In the genomic region with DNA sequence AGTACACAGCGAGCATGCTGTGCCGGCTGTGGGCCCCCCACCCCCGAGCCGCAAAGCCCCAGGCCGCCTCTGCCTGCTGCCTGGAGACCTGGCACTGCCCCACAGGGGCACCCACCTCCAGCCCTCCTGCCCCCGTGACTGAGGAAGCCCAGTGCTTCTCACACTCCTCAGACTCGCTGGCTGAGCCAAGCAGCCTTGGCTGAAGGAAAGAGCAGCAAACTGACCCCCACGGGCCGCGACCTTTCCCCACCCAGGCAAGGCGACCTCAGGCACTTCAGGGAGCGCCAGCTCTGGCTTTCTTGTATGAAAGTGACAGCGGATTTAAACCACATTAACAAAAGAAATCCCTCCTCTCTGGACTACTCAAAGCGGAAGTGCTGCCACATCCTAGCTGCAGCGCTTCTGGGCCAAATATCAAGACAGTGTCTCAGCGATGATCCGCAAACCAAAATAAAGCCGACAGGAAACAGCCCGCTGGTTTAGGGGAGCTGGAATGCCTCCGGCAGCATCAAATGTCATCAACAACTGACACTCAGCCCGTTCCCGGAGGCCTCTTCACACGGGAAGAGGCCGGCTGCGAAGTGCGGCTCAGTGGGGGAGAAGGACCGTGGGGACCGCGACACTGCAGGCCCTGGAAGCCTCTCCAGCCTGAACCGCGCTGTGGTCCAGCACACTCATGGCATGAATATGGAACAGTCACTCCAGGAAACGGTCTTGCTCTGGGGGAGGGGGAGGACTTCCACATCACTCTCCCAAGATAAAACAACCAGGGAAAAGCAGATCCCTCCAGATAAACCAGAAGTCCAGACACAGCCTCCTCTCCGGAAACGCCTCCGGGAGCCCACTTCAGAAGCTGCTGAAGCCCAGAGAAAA, we compare ENCODE assay signal across 1 cellular context.
TF ChIP-seq lines count a peak whose summit lies in the region.

No MANE protein-coding gene starts in this region.

TF ChIP-seq in K562, 482 proteins besides CTCF, POLR2A, EP300 and RAD21 (continued from another document):
- TF ChIP-seq, protein P1, sequence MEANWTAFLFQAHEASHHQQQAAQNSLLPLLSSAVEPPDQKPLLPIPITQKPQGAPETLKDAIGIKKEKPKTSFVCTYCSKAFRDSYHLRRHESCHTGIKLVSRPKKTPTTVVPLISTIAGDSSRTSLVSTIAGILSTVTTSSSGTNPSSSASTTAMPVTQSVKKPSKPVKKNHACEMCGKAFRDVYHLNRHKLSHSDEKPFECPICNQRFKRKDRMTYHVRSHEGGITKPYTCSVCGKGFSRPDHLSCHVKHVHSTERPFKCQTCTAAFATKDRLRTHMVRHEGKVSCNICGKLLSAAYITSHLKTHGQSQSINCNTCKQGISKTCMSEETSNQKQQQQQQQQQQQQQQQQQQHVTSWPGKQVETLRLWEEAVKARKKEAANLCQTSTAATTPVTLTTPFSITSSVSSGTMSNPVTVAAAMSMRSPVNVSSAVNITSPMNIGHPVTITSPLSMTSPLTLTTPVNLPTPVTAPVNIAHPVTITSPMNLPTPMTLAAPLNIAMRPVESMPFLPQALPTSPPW (CRISPR knock-in tag; IDR thresholded peaks at IDR 0.05), result 0 out of 2 replicates have a peak, but pooled peaks have one; percentile 25
- TF ChIP-seq, protein P2, sequence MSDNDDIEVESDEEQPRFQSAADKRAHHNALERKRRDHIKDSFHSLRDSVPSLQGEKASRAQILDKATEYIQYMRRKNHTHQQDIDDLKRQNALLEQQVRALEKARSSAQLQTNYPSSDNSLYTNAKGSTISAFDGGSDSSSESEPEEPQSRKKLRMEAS (CRISPR knock-in tag; IDR thresholded peaks at IDR 0.05), result no peak
- no peak for TF ChIP-seq ZNF696 (CRISPR knock-in tag; conservative IDR thresholded peaks at IDR 0.05)
- TF ChIP-seq ESRRB (CRISPR knock-in tag; IDR thresholded peaks at IDR 0.05; ENCODE audit: borderline replicate concordance), result no peak
- TF ChIP-seq HDAC6 (IDR thresholded peaks at IDR 0.05; ENCODE audit: low read depth, low read length), result no peak
- 0 out of 2 replicates have a peak, but pooled peaks have one; percentile 8 for TF ChIP-seq SMARCA4 (IDR thresholded peaks at IDR 0.05)
- peak in 1 of 2 experiments; percentile 23; a peak in 1 of 4 replicates for TF ChIP-seq SIN3A (IDR thresholded peaks at IDR 0.05; ENCODE audit: borderline replicate concordance in 2 of 2, control insufficient read depth in 1 of 2, low read depth in 2 of 2, low read length in 2 of 2)
- no peak for TF ChIP-seq BCL6 (CRISPR knock-in tag; IDR thresholded peaks at IDR 0.05)
- no peak for TF ChIP-seq SMARCA5 (IDR thresholded peaks at IDR 0.05)
